Comparison of ENCODE assay signal across 1 cellular context in genomic region chr2:36406296-36406695, GRCh38.
TF ChIP-seq lines count a peak whose summit lies in the region.

No MANE protein-coding gene starts in this region.

TF ChIP-seq in IMR-90, 13 proteins besides CTCF, POLR2A, EP300 and RAD21 (continued from another document):
- no peak for TF ChIP-seq USF2 (IDR thresholded peaks at IDR 0.05; ENCODE audit: low read depth, low read length)
- TF ChIP-seq SMC3 (IDR thresholded peaks at IDR 0.05; ENCODE audit: low read depth, low read length) = no peak
- no peak for TF ChIP-seq MXI1 (IDR thresholded peaks at IDR 0.05; ENCODE audit: borderline replicate concordance, low read depth, low read length)
- TF ChIP-seq NFE2L2 (IDR thresholded peaks at IDR 0.05; ENCODE audit: low read depth, low read length) = no peak
- TF ChIP-seq FOS (IDR thresholded peaks at IDR 0.05; ENCODE audit: low read depth, low read length) = no peak
- TF ChIP-seq RCOR1 (IDR thresholded peaks at IDR 0.05; ENCODE audit: insufficient replicate concordance, low read length) = no peak
- TF ChIP-seq BHLHE40 (IDR thresholded peaks at IDR 0.05; ENCODE audit: low read depth, low read length) = no peak
- TF ChIP-seq CEBPB (IDR thresholded peaks at IDR 0.05; ENCODE audit: low read depth, low read length) = no peak
- no peak for TF ChIP-seq MAFK (IDR thresholded peaks at IDR 0.05; ENCODE audit: low read depth, low read length)
- TF ChIP-seq CHD1 (IDR thresholded peaks at IDR 0.05; ENCODE audit: low read depth, low read length) = no peak
